8 cellular contexts compared by ENCODE assay signal in genomic region chr19:41959056-41960053, GRCh38.
DNase-seq lines count a peak whose midpoint lies in the region; ATAC-seq and TF ChIP-seq lines count a peak whose summit lies in the region.

A gene with protein sequence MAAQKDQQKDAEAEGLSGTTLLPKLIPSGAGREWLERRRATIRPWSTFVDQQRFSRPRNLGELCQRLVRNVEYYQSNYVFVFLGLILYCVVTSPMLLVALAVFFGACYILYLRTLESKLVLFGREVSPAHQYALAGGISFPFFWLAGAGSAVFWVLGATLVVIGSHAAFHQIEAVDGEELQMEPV (minus strand): TSS chr19:41959321. CDS start chr19:41959292, 29 bp downstream.

- H3K27me3 Mint-ChIP-seq in central memory CD8-positive, alpha-beta T cell: no peaks in the 10 kb centered on the region

- peak; percentile 56 for TF ChIP-seq POLR2A in GM18951 (IDR thresholded peaks at IDR 0.05; ENCODE audit: extremely low read depth, insufficient read depth, insufficient read length)

- H3K4me1 Mint-ChIP-seq in central memory CD8-positive, alpha-beta T cell: peaks cover 19% of the 10 kb centered on the region

- peak within 1 kb of the TSS; percentile 56 for H3K27ac Mint-ChIP-seq in central memory CD8-positive, alpha-beta T cell (ENCODE audit: low read depth)

- ATAC-seq in HG03280 (IDR thresholded peaks at IDR 0.05; ENCODE audit: unreplicated experiment): peak; percentile 72
- ATAC-seq in central memory CD8-positive, alpha-beta T cell (replicated peaks; ENCODE audit: extremely low read depth, poor library complexity, severe bottlenecking): peak; percentile 95

- DNase-seq in AG08396 (ENCODE audit: low spot score): peak; percentile 97
- DNase-seq in NCI-H446 (lab: John Stamatoyannopoulos, UW): peak; percentile 90 to 96
- DNase-seq in activated CD4-positive, CD25-positive, alpha-beta regulatory T cell treated with anti-CD3 and anti-CD28 coated beads, Interleukin-2, amount 50 U/mL, for 16 hours (ENCODE audit: low read depth, low spot score): peak; percentile 78
- DNase-seq in central memory CD8-positive, alpha-beta T cell (ENCODE audit: low spot score in 2 of 2): peak; percentile 73
- peak; percentile 98 for DNase-seq in islet precursor cell
- peak; percentile 77 to 85 (median 79) for DNase-seq in stimulated activated CD4-positive, alpha-beta T cell treated with anti-CD3 and anti-CD28 coated beads, Interleukin-12 subunit alpha, Interleukin-12 subunit beta, amount 100 ng/mL, for 48 hours (ENCODE audit: low read depth in 2 of 3, low spot score in 1 of 3)

- peak within 1 kb of the TSS; percentile 83 for H3K4me3 Mint-ChIP-seq in central memory CD8-positive, alpha-beta T cell

- no peaks in the 10 kb centered on the region for H3K9me3 Mint-ChIP-seq in central memory CD8-positive, alpha-beta T cell

- in situ Hi-C loops in GM18951 (cut with MboI; ENCODE audit: low sequenced_read_pairs, unreplicated experiment): no loop called here

- H3K36me3 Mint-ChIP-seq in central memory CD8-positive, alpha-beta T cell (ENCODE audit: insufficient read depth): peaks cover 3% of the 10 kb centered on the region

Comparison
In these comparisons a context has a peak if more than half of its experiments do, and no peak if none do; other contexts are left out.
1. Peak in every context shown above with its lines: DNase-seq and ATAC-seq.